Comparison of ENCODE assay signal across 1 cellular context in genomic region chr16:17244865-17245264, GRCh38.
TF ChIP-seq lines count a peak whose summit lies in the region.

No MANE protein-coding gene starts in this region.

TF ChIP-seq in GM12878, 131 proteins besides CTCF, POLR2A, EP300 and RAD21 (continued from another document):
- TF ChIP-seq WRNIP1 (IDR thresholded peaks at IDR 0.05; ENCODE audit: borderline replicate concordance, low read depth, low read length) (no peak), ZBTB11 (CRISPR knock-in tag; IDR thresholded peaks at IDR 0.05) (no peak), STAT3 (IDR thresholded peaks at IDR 0.05; ENCODE audit: low read depth, low read length) (no peak), SREBF2 (IDR thresholded peaks at IDR 0.05; ENCODE audit: low read length) (no peak), MEF2B (IDR thresholded peaks at IDR 0.05; ENCODE audit: partially characterized antibody, poor library complexity, severe bottlenecking) (peak; percentile 27), RUNX3 (IDR thresholded peaks at IDR 0.05; ENCODE audit: low read length) (peak; percentile 75; the same call in 1 of the 2 replicates), FOXK2 (IDR thresholded peaks at IDR 0.05) (no peak), IRF5 (IDR thresholded peaks at IDR 0.05; ENCODE audit: borderline replicate concordance) (no peak), JUNB (IDR thresholded peaks at IDR 0.05) (peak; percentile 15; the same call in 1 of the 2 replicates), ZBED1 (IDR thresholded peaks at IDR 0.05; ENCODE audit: borderline replicate concordance) (no peak), IKZF2 (IDR thresholded peaks at IDR 0.05) (no peak), NFIC (IDR thresholded peaks at IDR 0.05; ENCODE audit: low read depth, low read length) (peak; percentile 40; the same call in 1 of the 2 replicates), CBX5 (IDR thresholded peaks at IDR 0.05; ENCODE audit: low read depth) (no peak), ZNF592 (IDR thresholded peaks at IDR 0.05) (no peak), TCF12 (IDR thresholded peaks at IDR 0.05; ENCODE audit: low read depth, low read length) (no peak), ZZZ3 (IDR thresholded peaks at IDR 0.05; ENCODE audit: control insufficient read depth, insufficient read length, low read depth) (no peak), CREM (IDR thresholded peaks at IDR 0.05; ENCODE audit: low read depth) (no peak), SMC3 (IDR thresholded peaks at IDR 0.05; ENCODE audit: borderline replicate concordance, low read length) (no peak), STAT1 (conservative IDR thresholded peaks at IDR 0.05) (no peak), ZBTB40 (IDR thresholded peaks at IDR 0.05; ENCODE audit: borderline replicate concordance) (no peak), ZNF274 (IDR thresholded peaks at IDR 0.05; ENCODE audit: insufficient read depth, insufficient read length) (no peak), RELA (IDR thresholded peaks at IDR 0.05; ENCODE audit: borderline replicate concordance, partially characterized antibody) (no peak), SREBF1 (IDR thresholded peaks at IDR 0.05; ENCODE audit: low read length) (no peak), PKNOX1 (IDR thresholded peaks at IDR 0.05) (0 out of 2 replicates have a peak, but pooled peaks have one; percentile 26)
